In the genomic region with DNA sequence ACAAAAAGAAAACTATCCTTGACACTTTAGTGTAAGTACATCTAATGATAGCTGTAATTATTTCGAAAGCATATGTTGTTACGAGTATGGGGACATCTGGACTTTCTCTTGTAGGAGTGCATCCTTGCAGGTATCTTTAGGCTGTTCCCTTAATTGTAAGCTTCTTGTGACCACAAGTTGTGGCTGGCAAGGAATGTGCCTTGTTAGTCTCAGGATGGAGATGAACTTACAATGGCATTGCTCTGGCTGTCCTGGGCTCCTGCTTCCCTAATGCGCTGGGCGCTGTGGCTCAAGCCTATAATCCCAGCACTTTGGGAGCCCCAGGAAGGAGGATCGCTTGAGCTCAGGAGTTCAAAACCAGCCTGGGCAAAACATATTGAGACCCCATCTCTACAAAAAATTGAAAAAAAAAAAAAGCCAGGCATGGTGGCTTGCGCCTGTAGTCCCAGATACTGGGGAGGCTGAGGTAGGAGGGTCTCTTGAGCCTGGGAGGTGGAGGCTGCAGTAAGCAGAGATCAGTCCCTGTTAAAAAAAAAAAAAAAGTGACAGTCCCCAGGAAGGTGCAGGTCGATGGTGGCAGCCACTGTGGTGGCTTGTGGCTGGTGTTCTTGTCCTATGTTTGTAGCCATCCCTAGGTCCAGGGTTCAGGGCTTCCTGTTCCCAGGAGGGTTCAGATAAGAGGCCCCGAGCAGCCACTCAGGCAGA, we compare ENCODE assay signal across 1 cellular context.
TF ChIP-seq lines count a peak whose summit lies in the region.

No MANE protein-coding gene starts in this region.

TF ChIP-seq in SK-N-SH, 30 proteins besides CTCF, POLR2A, EP300 and RAD21 (continued from another document):
- no peak for TF ChIP-seq RFX5 (IDR thresholded peaks at IDR 0.05; ENCODE audit: low read length)
- TF ChIP-seq, protein P1, sequence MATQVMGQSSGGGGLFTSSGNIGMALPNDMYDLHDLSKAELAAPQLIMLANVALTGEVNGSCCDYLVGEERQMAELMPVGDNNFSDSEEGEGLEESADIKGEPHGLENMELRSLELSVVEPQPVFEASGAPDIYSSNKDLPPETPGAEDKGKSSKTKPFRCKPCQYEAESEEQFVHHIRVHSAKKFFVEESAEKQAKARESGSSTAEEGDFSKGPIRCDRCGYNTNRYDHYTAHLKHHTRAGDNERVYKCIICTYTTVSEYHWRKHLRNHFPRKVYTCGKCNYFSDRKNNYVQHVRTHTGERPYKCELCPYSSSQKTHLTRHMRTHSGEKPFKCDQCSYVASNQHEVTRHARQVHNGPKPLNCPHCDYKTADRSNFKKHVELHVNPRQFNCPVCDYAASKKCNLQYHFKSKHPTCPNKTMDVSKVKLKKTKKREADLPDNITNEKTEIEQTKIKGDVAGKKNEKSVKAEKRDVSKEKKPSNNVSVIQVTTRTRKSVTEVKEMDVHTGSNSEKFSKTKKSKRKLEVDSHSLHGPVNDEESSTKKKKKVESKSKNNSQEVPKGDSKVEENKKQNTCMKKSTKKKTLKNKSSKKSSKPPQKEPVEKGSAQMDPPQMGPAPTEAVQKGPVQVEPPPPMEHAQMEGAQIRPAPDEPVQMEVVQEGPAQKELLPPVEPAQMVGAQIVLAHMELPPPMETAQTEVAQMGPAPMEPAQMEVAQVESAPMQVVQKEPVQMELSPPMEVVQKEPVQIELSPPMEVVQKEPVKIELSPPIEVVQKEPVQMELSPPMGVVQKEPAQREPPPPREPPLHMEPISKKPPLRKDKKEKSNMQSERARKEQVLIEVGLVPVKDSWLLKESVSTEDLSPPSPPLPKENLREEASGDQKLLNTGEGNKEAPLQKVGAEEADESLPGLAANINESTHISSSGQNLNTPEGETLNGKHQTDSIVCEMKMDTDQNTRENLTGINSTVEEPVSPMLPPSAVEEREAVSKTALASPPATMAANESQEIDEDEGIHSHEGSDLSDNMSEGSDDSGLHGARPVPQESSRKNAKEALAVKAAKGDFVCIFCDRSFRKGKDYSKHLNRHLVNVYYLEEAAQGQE (IDR thresholded peaks at IDR 0.05; ENCODE audit: low read depth, low read length), result no peak
